15 cellular contexts compared by ENCODE assay signal in genomic region chr6:136524936-136525413, GRCh38. TPM values are rescaled to one million over a fixed set of nuclear protein-coding genes. Genes with fewer than 3 reads are reported as not detected.
DNase-seq lines count a peak whose midpoint lies in the region; ATAC-seq and TF ChIP-seq lines count a peak whose summit lies in the region.
"Had no signal": no experiment of that assay in that cellular context is flagged by ENCODE, and none has a peak within 500 bp of the region (broad histone marks: within the 10 kb centered on the region; RNA-seq: fewer than 3 reads in every experiment).

No MANE protein-coding gene starts in this region.

- WGBS in aorta, 2 donors, result 82 to 85% methylated on average over 2 of the region's 2 CpGs

- H3K9me3 ChIP-seq in BE2C, result no peaks in the 10 kb centered on the region
- H3K9me3 ChIP-seq in aorta (ENCODE audit: control insufficient read depth, low read length), result peaks cover 1% of the 10 kb centered on the region
- H3K9me3 ChIP-seq: SJCRH30 had no signal

- ATAC-seq in GM21717 (IDR thresholded peaks at IDR 0.05; ENCODE audit: unreplicated experiment) (no peak), aorta (ENCODE audit: low FRiP score) (no peak)
- ATAC-seq: effector memory CD8-positive, alpha-beta T cell; right cardiac atrium had no signal

- intact Hi-C loops in aorta (cut with DNase I), result no loop called here

- TF ChIP-seq CTCF in BE2C (IDR thresholded peaks at IDR 0.05; ENCODE audit: low read depth, low read length), result no peak

- H3K4me3 ChIP-seq in BE2C (ENCODE audit: low read depth, low read length) (peak overlapping the region; percentile 62), aorta (ENCODE audit: low read length in 2 of 2) (no peak overlapping the region)
- H3K4me3 ChIP-seq: SJCRH30 had no signal

- H3K36me3 ChIP-seq in BE2C, result no peaks in the 10 kb centered on the region
- H3K36me3 ChIP-seq in aorta (ENCODE audit: control insufficient read depth in 1 of 2, insufficient read depth in 2 of 2, low read length in 1 of 2), result no peaks in the 10 kb centered on the region
- H3K36me3 ChIP-seq: SJCRH30 had no signal

- peak; percentile 18 for DNase-seq in BE2C
- DNase-seq in KBM-7, result peak; percentile 80
- DNase-seq in SK-N-DZ (ENCODE audit: low spot score), result peak; percentile 41
- DNase-seq in GM19240 (ENCODE audit: insufficient read length, low spot score), result no peak
- DNase-seq in NCI-H526 treated with DMSO at 0.1 percent for 48 hours (lab: John Stamatoyannopoulos, UW), result no peak
- no peak for DNase-seq in aorta
- DNase-seq: activated CD4-positive, alpha-beta T cell treated with anti-CD3 and anti-CD28 coated beads, Interleukin-2, amount 10 ng/mL, durations not matched to agents 7 days and 5 days; CD4-positive, CD25-positive, alpha-beta regulatory T cell; effector memory CD8-positive, alpha-beta T cell; HFFc6; NCI-H1048; right cardiac atrium; SJCRH30 had no signal

- H3K4me1 ChIP-seq in BE2C (peaks cover 37% of the 10 kb centered on the region), aorta (ENCODE audit: control insufficient read depth in 1 of 2, insufficient read depth in 2 of 2, low read length in 2 of 2) (no peaks in the 10 kb centered on the region)
- H3K4me1 ChIP-seq: SJCRH30 had no signal

- in situ Hi-C loops in KBM-7 (cut with MboI; ENCODE audit: low pct_unique_long_range_greater_than_20kb, low sequenced_read_pairs), result no loop called here

- no peaks in the 10 kb centered on the region for H3K27me3 ChIP-seq in BE2C
- no peaks in the 10 kb centered on the region for H3K27me3 ChIP-seq in layer of hippocampus (ENCODE audit: control insufficient read depth, insufficient read depth, low read length)
- H3K27me3 ChIP-seq in aorta (ENCODE audit: control insufficient read depth in 1 of 2, insufficient read depth in 2 of 2, low read length in 1 of 2), result no peaks in the 10 kb centered on the region
- H3K27me3 ChIP-seq: SJCRH30 had no signal

- H3K27ac ChIP-seq in layer of hippocampus (ENCODE audit: low read depth, low read length) (peak overlapping the region; percentile 95), aorta (ENCODE audit: low read depth in 1 of 2, low read length in 2 of 2) (no peak overlapping the region)
- H3K27ac ChIP-seq: SJCRH30 had no signal

RNA-seq across cellular contexts. Expression of gene MAP7, which starts 25.2 kb away (rescaled TPM):
- 16.1 TPM for polyA plus RNA-seq in BE2C (2012; ENCODE audit: insufficient read depth, insufficient read length, low read depth)
- 2.5 TPM in 2 replicates for polyA plus RNA-seq in SK-N-DZ (2014; cell fraction: cytosol; rRNA removed)
- 2.5 and 3.0 TPM in 2 replicates for polyA plus RNA-seq in SK-N-DZ (2014; cell fraction: nucleus; rRNA removed)
- total RNA-seq in aorta, result 1 to 10 TPM; 2.5 to 3.3 TPM
- polyA plus RNA-seq in aorta, result 1 to 10 TPM; 3.4 to 5.3 TPM

Comparison
In these comparisons a context has a peak if more than half of its experiments do, and no peak if none do; other contexts are left out.
1. DNase-seq: peak in BE2C (single experiment), KBM-7 (single experiment) and SK-N-DZ (single experiment); none in GM19240 (single experiment), NCI-H526 treated with DMSO at 0.1 percent for 48 hours (single experiment) and aorta (0 of 2).